ENCODE assay signal across 28 cellular contexts in the genomic region with DNA sequence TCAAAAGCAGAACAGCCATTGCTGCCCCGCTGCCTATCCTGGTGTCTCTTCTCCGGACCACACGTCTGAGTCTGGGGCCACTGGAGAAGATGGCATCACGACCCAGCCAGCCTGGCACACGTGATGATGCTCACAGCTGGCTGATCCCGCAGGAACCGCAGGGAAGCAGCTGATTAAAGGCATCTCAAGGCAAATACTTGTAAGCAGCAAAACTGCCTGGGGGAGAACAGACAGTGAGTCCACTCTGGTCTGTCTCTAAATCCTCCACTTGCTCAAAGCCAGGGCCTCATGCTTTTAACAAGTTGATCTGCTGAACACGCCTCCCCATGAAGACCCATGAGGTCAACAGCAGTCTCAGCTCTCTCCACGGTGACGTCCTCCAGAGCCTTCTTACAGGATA.
"Had no signal": no experiment of that assay in that cellular context is flagged by ENCODE, and none has a peak within 500 bp of the region (broad histone marks: within the 10 kb centered on the region; RNA-seq: fewer than 3 reads in every experiment).

No MANE protein-coding gene starts in this region.

- H3K4me1 ChIP-seq: breast epithelium, gastrocnemius medialis, prostate gland, thyroid gland, vagina had no signal

- H3K27ac Mint-ChIP-seq: activated CD4-positive, alpha-beta T cell treated with anti-CD3 and anti-CD28 coated beads for 36 hours; activated naive CD4-positive, alpha-beta T cell treated with anti-CD3 and anti-CD28 coated beads, Interleukin-2, amount 50 U/mL, for 72 hours; activated T-helper 1 cell treated with anti-CD3 and anti-CD28 coated beads, Interleukin-12 subunit alpha, Interleukin-12 subunit beta, Interleukin-2, Interleukin-4 antibody, amounts not matched to agents 30 ng/mL and 10 ng/mL and 1 ng/mL, durations not matched to agents 14 hours and 24 hours and 36 hours; mesothelial cell of epicardium; natural killer cell; stimulated activated effector memory CD8-positive, alpha-beta T cell treated with anti-CD3 and anti-CD28 coated beads, Interleukin-12 subunit alpha, Interleukin-12 subunit beta, amount 100 ng/mL, for 72 hours; T-cell; T-helper 2 cell treated with Interferon-gamma antibody and Interleukin-4, amounts not matched to agents 5 μg/mL and 100 μg/mL, for 36 hours had no signal

- H3K9me3 ChIP-seq: breast epithelium, gastrocnemius medialis, ovary, prostate gland, thyroid gland, upper lobe of left lung, vagina had no signal

- H3K4me1 Mint-ChIP-seq: mesothelial cell of epicardium had no signal

- H3K36me3 ChIP-seq: breast epithelium, gastrocnemius medialis, ovary, prostate gland, thyroid gland, upper lobe of left lung, vagina had no signal

- DNase-seq: activated CD4-positive, alpha-beta T cell treated with anti-CD3 and anti-CD28 coated beads for 36 hours; activated CD4-positive, CD25-positive, alpha-beta regulatory T cell; activated gamma-delta T cell treated with Interleukin-2 at 50 U/mL for 16 hours; activated T-cell treated with anti-CD3 and anti-CD28 coated beads, Interleukin-2, amount 50 U/mL, for 1 hour; dermis blood vessel endothelial cell; effector CD4-positive, alpha-beta T cell; gastrocnemius medialis; left cardiac atrium; left ventricle myocardium superior; natural killer cell; ovary; retina; small intestine; stimulated activated CD4-positive, alpha-beta T cell treated with anti-CD3 and anti-CD28 coated beads, Interleukin-4, amount 100 ng/mL, for 24 hours; stimulated activated naive CD8-positive, alpha-beta T cell treated with anti-CD3 and anti-CD28 coated beads, Interleukin-15, amount 100 ng/mL, for 72 hours; T-cell; thyroid gland; upper lobe of left lung had no signal

- H3K36me3 Mint-ChIP-seq: activated naive CD4-positive, alpha-beta T cell treated with anti-CD3 and anti-CD28 coated beads, Interleukin-2, amount 50 U/mL, for 72 hours; mesothelial cell of epicardium; natural killer cell; T-cell had no signal

- H3K27ac ChIP-seq: breast epithelium, gastrocnemius medialis, hepatocyte, ovary, prostate gland, thyroid gland, upper lobe of left lung, vagina had no signal

- H3K27me3 ChIP-seq: ovary, thyroid gland, upper lobe of left lung, vagina had no signal

- H3K4me3 ChIP-seq: breast epithelium, gastrocnemius medialis, hepatocyte, ovary, prostate gland, thyroid gland, upper lobe of left lung, vagina had no signal

- H3K27me3 Mint-ChIP-seq: stimulated activated naive CD8-positive, alpha-beta T cell treated with anti-CD3 and anti-CD28 coated beads, Interleukin-15, amount 100 ng/mL, for 72 hours; T-cell had no signal

- ATAC-seq: activated CD4-positive, alpha-beta T cell treated with anti-CD3 and anti-CD28 coated beads for 36 hours; activated naive CD4-positive, alpha-beta T cell treated with anti-CD3 and anti-CD28 coated beads, Interleukin-2, amount 50 U/mL, for 72 hours; gastrocnemius medialis; left cardiac atrium; left ventricle myocardium superior; natural killer cell; sciatic nerve; stimulated activated effector memory CD8-positive, alpha-beta T cell treated with anti-CD3 and anti-CD28 coated beads, Interleukin-12 subunit alpha, Interleukin-12 subunit beta, amount 100 ng/mL, for 72 hours; stimulated activated naive CD8-positive, alpha-beta T cell treated with anti-CD3 and anti-CD28 coated beads, Interleukin-15, amount 100 ng/mL, for 72 hours; T-cell had no signal

- H3K4me3 Mint-ChIP-seq: activated CD4-positive, alpha-beta T cell treated with anti-CD3 and anti-CD28 coated beads for 36 hours; activated T-helper 1 cell treated with anti-CD3 and anti-CD28 coated beads, Interleukin-12 subunit alpha, Interleukin-12 subunit beta, Interleukin-2, Interleukin-4 antibody, amounts not matched to agents 30 ng/mL and 10 ng/mL and 1 ng/mL, durations not matched to agents 14 hours and 24 hours and 36 hours; mesothelial cell of epicardium; natural killer cell; stimulated activated effector memory CD8-positive, alpha-beta T cell treated with anti-CD3 and anti-CD28 coated beads, Interleukin-12 subunit alpha, Interleukin-12 subunit beta, amount 100 ng/mL, for 72 hours; stimulated activated naive CD8-positive, alpha-beta T cell treated with anti-CD3 and anti-CD28 coated beads, Interleukin-15, amount 100 ng/mL, for 72 hours; T-cell; T-helper 2 cell treated with Interferon-gamma antibody and Interleukin-4, amounts not matched to agents 5 μg/mL and 100 μg/mL, for 36 hours had no signal
